Comparison of ENCODE assay signal across 9 cellular contexts in genomic region chr3:169227911-169228310, GRCh38.
A peak's percentile ranks its signal among the peaks of the same experiment; 100 is the strongest.
DNase-seq lines count a peak whose midpoint lies in the region; ATAC-seq, FAIRE-seq and TF ChIP-seq lines count a peak whose summit lies in the region.
"Had no signal": no experiment of that assay in that cellular context is flagged by ENCODE, and none has a peak within 500 bp of the region (broad histone marks: within the 10 kb centered on the region; RNA-seq: fewer than 3 reads in every experiment).

No MANE protein-coding gene starts in this region.

- ATAC-seq in GM19328 (IDR thresholded peaks at IDR 0.05; ENCODE audit: unreplicated experiment), result peak; percentile 77
- peak; percentile 77 for ATAC-seq in HG02943 (IDR thresholded peaks at IDR 0.05; ENCODE audit: low read depth, unreplicated experiment)
- peak; percentile 65 to 66 for ATAC-seq in natural killer cell treated with Interleukin-12 subunit alpha and Interleukin-12 subunit beta and Interleukin-15 and Interleukin-18, amount 100 ng/mL, for 72 hours

- no peak for FAIRE-seq in frontal cortex (lab: Jason Lieb, UNC)

- H3K4me1 Mint-ChIP-seq in natural killer cell treated with Interleukin-12 subunit alpha and Interleukin-12 subunit beta and Interleukin-15 and Interleukin-18, amount 100 ng/mL, for 72 hours (ENCODE audit: low read depth in 2 of 2), result no peaks in the 10 kb centered on the region
- peaks cover 4% of the 10 kb centered on the region for H3K4me1 Mint-ChIP-seq in type B pancreatic cell (ENCODE audit: unreplicated experiment)

- no peaks in the 10 kb centered on the region for H3K36me3 Mint-ChIP-seq in natural killer cell treated with Interleukin-12 subunit alpha and Interleukin-12 subunit beta and Interleukin-15 and Interleukin-18, amount 100 ng/mL, for 72 hours
- no peaks in the 10 kb centered on the region for H3K36me3 Mint-ChIP-seq in type B pancreatic cell

- peaks cover 5 to 10% of the 10 kb centered on the region in 2 donors for H3K27me3 Mint-ChIP-seq in natural killer cell treated with Interleukin-12 subunit alpha and Interleukin-12 subunit beta and Interleukin-15 and Interleukin-18, amount 100 ng/mL, for 72 hours
- no peaks in the 10 kb centered on the region for H3K27me3 Mint-ChIP-seq in type B pancreatic cell

- peak; percentile 61 for DNase-seq in RPMI7951 (ENCODE audit: low read depth)
- DNase-seq in natural killer cell treated with Interleukin-12 subunit alpha and Interleukin-12 subunit beta and Interleukin-15 and Interleukin-18, amount 100 ng/mL, for 72 hours (ENCODE audit: low spot score), result no peak
- DNase-seq in NCI-H2196 treated with DMSO at 0.1 percent for 48 hours (lab: John Stamatoyannopoulos, UW; ENCODE audit: unreplicated experiment), result no peak
- DNase-seq in type B pancreatic cell (ENCODE audit: extremely low spot score, unreplicated experiment), result no peak
- no peak for DNase-seq in frontal cortex (ENCODE audit: low spot score in 2 of 2)
- no peak for DNase-seq in NCI-H510A (lab: John Stamatoyannopoulos, UW)
- DNase-seq: lower lobe of right lung had no signal

- no peaks in the 10 kb centered on the region for H3K9me3 Mint-ChIP-seq in natural killer cell treated with Interleukin-12 subunit alpha and Interleukin-12 subunit beta and Interleukin-15 and Interleukin-18, amount 100 ng/mL, for 72 hours
- H3K9me3 Mint-ChIP-seq in type B pancreatic cell, result no peaks in the 10 kb centered on the region

- H3K4me3 Mint-ChIP-seq in natural killer cell treated with Interleukin-12 subunit alpha and Interleukin-12 subunit beta and Interleukin-15 and Interleukin-18, amount 100 ng/mL, for 72 hours, result no peak overlapping the region
- H3K4me3 Mint-ChIP-seq in type B pancreatic cell, result no peak overlapping the region

- no peak overlapping the region for H3K27ac Mint-ChIP-seq in natural killer cell treated with Interleukin-12 subunit alpha and Interleukin-12 subunit beta and Interleukin-15 and Interleukin-18, amount 100 ng/mL, for 72 hours
- no peak overlapping the region for H3K27ac Mint-ChIP-seq in type B pancreatic cell

- no peak for TF ChIP-seq CTCF in type B pancreatic cell (conservative IDR thresholded peaks at IDR 0.05)
